In genomic region chr15:31364301-31365031, GRCh38 we compare ENCODE assay signal across 8 cellular contexts. TPM values are rescaled to one million over a fixed set of nuclear protein-coding genes. Genes with fewer than 3 reads are reported as not detected.
DNase-seq lines count a peak whose midpoint lies in the region; ATAC-seq and TF ChIP-seq lines count a peak whose summit lies in the region.

No MANE protein-coding gene starts in this region.

- no peak overlapping the region for H2AK5ac ChIP-seq in mesenchymal stem cell (ENCODE audit: low read length, severe bottlenecking)

- 86% methylated on average over 10 of the region's 10 CpGs for whole genome bisulfite sequencing in mesenchymal stem cell

- H3K4me1 ChIP-seq in BE2C = peaks cover 72% of the 10 kb centered on the region
- peaks cover 15 to 43% of the 10 kb centered on the region in 2 donors for H3K4me1 ChIP-seq in ascending aorta
- H3K4me1 ChIP-seq in mesenchymal stem cell (ENCODE audit: control insufficient read depth, insufficient read depth, low read depth, low read length) = peaks cover 38% of the 10 kb centered on the region

- peak overlapping the region; percentile 38 for H2BK15ac ChIP-seq in mesenchymal stem cell (ENCODE audit: low read depth, poor library complexity, severe bottlenecking)

- H2BK12ac ChIP-seq in mesenchymal stem cell (ENCODE audit: low read length in 2 of 2) = peak overlapping the region in 1 of 2 experiments; percentile 85

- peak overlapping the region; percentile 63 for H4K91ac ChIP-seq in mesenchymal stem cell (ENCODE audit: low read length)

- H3K18ac ChIP-seq in mesenchymal stem cell (ENCODE audit: low read depth in 1 of 2, low read length in 2 of 2) = peak overlapping the region; percentile 10 to 96

- H3K79me1 ChIP-seq in mesenchymal stem cell (replicated peaks; ENCODE audit: low read length, poor library complexity, severe bottlenecking) = peaks cover 49% of the 10 kb centered on the region

- intact Hi-C loops in ascending aorta (cut with DNase I) = loop anchor here (1.0 to 2.0 kb wide), 3 partner anchors 34 to 38 kb away; partner anchors contain the start of gene KLF13

- H3K4ac ChIP-seq in mesenchymal stem cell (ENCODE audit: low read depth in 1 of 2, low read length in 2 of 2) = no peak overlapping the region

- H2AFZ ChIP-seq in mesenchymal stem cell (ENCODE audit: low read depth, low read length) = no peak overlapping the region

- H3K27ac ChIP-seq in ascending aorta (peak overlapping the region; percentile 70 to 79), mesenchymal stem cell (ENCODE audit: low read length, poor library complexity, severe bottlenecking) (no peak overlapping the region)

- TF ChIP-seq CTCF in BE2C (IDR thresholded peaks at IDR 0.05; ENCODE audit: low read depth, low read length) (no peak), ascending aorta (IDR thresholded peaks at IDR 0.05) (no peak)

- H3K9ac ChIP-seq in mesenchymal stem cell (ENCODE audit: low read length) = no peak overlapping the region

- no peak overlapping the region for H4K8ac ChIP-seq in mesenchymal stem cell (ENCODE audit: low read length)

- no peak overlapping the region for H2BK120ac ChIP-seq in mesenchymal stem cell (ENCODE audit: low read depth, low read length)

- H3K36me3 ChIP-seq in BE2C (peaks cover 5% of the 10 kb centered on the region), ascending aorta (peaks cover 0 to 2% of the 10 kb centered on the region in 2 donors), mesenchymal stem cell (ENCODE audit: control insufficient read depth in 1 of 2, insufficient read depth in 2 of 2, low read depth in 1 of 2, low read length in 2 of 2) (peaks cover under 1 to 11% of the 10 kb centered on the region in 2 experiments)

- H3K14ac ChIP-seq in mesenchymal stem cell (ENCODE audit: low read length in 2 of 2) = peak overlapping the region in 1 of 2 experiments; percentile 75

- DNase-seq in BE2C (peak; percentile 80), NAMALWA (ENCODE audit: low spot score) (peak; percentile 33), ascending aorta (ENCODE audit: low spot score in 2 of 2) (no peak), mesenchymal stem cell (no peak), SIG-M5 treated with dmso at 0.1 percent for 504 hours (lab: John Stamatoyannopoulos, UW; ENCODE audit: unreplicated experiment) (no peak), GF-D8 (lab: John Stamatoyannopoulos, UW) (no peak)

- no peak overlapping the region for H3K4me2 ChIP-seq in mesenchymal stem cell (ENCODE audit: low read length, poor library complexity, severe bottlenecking)

- no peak overlapping the region for H2BK5ac ChIP-seq in mesenchymal stem cell (ENCODE audit: low read depth, low read length, poor library complexity, severe bottlenecking)

- peak overlapping the region in 1 of 2 experiments; percentile 41 for H3K23ac ChIP-seq in mesenchymal stem cell (ENCODE audit: low read length in 2 of 2)

- H3K4me3 ChIP-seq in BE2C (ENCODE audit: low read depth, low read length) (no peak overlapping the region), ascending aorta (no peak overlapping the region), mesenchymal stem cell (ENCODE audit: insufficient read depth in 1 of 2, low read depth in 1 of 2, low read length in 2 of 2) (no peak overlapping the region)

- ATAC-seq in GM19395 (IDR thresholded peaks at IDR 0.05; ENCODE audit: unreplicated experiment) = no peak
- no peak for ATAC-seq in GM18867 (IDR thresholded peaks at IDR 0.05; ENCODE audit: unreplicated experiment)

- no peaks in the 10 kb centered on the region for H3K27me3 ChIP-seq in BE2C
- no peaks in the 10 kb centered on the region for H3K27me3 ChIP-seq in ascending aorta
- H3K27me3 ChIP-seq in mesenchymal stem cell (ENCODE audit: control insufficient read depth in 1 of 2, insufficient read depth in 1 of 2, low read length in 2 of 2) = no peaks in the 10 kb centered on the region

- no peaks in the 10 kb centered on the region for H3K9me3 ChIP-seq in BE2C
- H3K9me3 ChIP-seq in ascending aorta = no peaks in the 10 kb centered on the region
- no peaks in the 10 kb centered on the region for H3K9me3 ChIP-seq in mesenchymal stem cell (ENCODE audit: control insufficient read depth, low read length)

RNA-seq across cellular contexts. Expression of gene KLF13, which starts 37.8 kb away (rescaled TPM):
- polyA plus RNA-seq in BE2C (2012; ENCODE audit: insufficient read depth, insufficient read length, low read depth) = 88.9 TPM
- 235 TPM for total RNA-seq in ascending aorta
- polyA plus RNA-seq in mesenchymal stem cell (2013, experiment 1 of 2) = 93.2 TPM
- polyA plus RNA-seq in mesenchymal stem cell (2013, experiment 2 of 2) = 91.8 TPM

Comparison
In these comparisons a context has a peak if more than half of its experiments do, and no peak if none do; other contexts are left out.
1. DNase-seq: peak in BE2C (single experiment) and NAMALWA (single experiment); none in ascending aorta (0 of 2), mesenchymal stem cell (single experiment), SIG-M5 treated with dmso at 0.1 percent for 504 hours (single experiment) and GF-D8 (single experiment).